Comparison of ENCODE assay signal across 25 cellular contexts in genomic region chr21:42764883-42765282, GRCh38.
"Had no signal": no experiment of that assay in that cellular context is flagged by ENCODE, and none has a peak within 500 bp of the region (broad histone marks: within the 10 kb centered on the region; RNA-seq: fewer than 3 reads in every experiment).

No MANE protein-coding gene starts in this region.

- FAIRE-seq: HTR-8/SVneo, RCC 7860 had no signal

- H3K27me3 ChIP-seq: SJSA1 had no signal

- H3K9me3 ChIP-seq: SJSA1 had no signal

- H3K27ac Mint-ChIP-seq: IgD-negative memory B cell had no signal

- H3K9me3 Mint-ChIP-seq: IgD-negative memory B cell had no signal

- H3K4me1 Mint-ChIP-seq: IgD-negative memory B cell had no signal

- H3K36me3 Mint-ChIP-seq: IgD-negative memory B cell had no signal

- DNase-seq: KBM-7, NCI-H1092, NCI-H1105 treated with DMSO at 0.1 percent for 48 hours, NCI-H1417 treated with DMSO at 0.1 percent for 48 hours, NCI-H1694 treated with DMSO at 0.1 percent for 48 hours, NCI-H1930, NCI-H2081, NCI-H2107, NCI-H2171, NCI-H226, NCI-H446, NCI-H510A, NCI-H524 treated with DMSO at 0.1 percent for 48 hours, NCI-H69, NCI-H774, Right ventricle myocardium superior, RPMI8226, SIG-M5, SW 1271 had no signal

- H3K36me3 ChIP-seq: SJSA1 had no signal

- H3K4me3 Mint-ChIP-seq: IgD-negative memory B cell had no signal

- H3K4me1 ChIP-seq: SJSA1 had no signal

- H3K27ac ChIP-seq: HL-60, SJSA1, SK-N-MC had no signal

- H3K4me3 ChIP-seq: SJSA1, SK-N-MC had no signal
